Comparison of ENCODE assay signal across 1 cellular context in genomic region chr2:42795871-42796301, GRCh38.
A peak's percentile ranks its signal among the peaks of the same experiment; 100 is the strongest.
TF ChIP-seq lines count a peak whose summit lies in the region.

No MANE protein-coding gene starts in this region.

TF ChIP-seq in GM12878, 131 proteins besides CTCF, POLR2A, EP300 and RAD21 (continued from another document):
- TF ChIP-seq E2F8 (IDR thresholded peaks at IDR 0.05; ENCODE audit: low read depth, partially characterized antibody) (no peak), SKIL (IDR thresholded peaks at IDR 0.05; ENCODE audit: low read depth, poor library complexity, severe bottlenecking) (peak; percentile 71), KDM1A (IDR thresholded peaks at IDR 0.05; ENCODE audit: borderline replicate concordance) (no peak), PBX3 (IDR thresholded peaks at IDR 0.05; ENCODE audit: insufficient replicate concordance, low read depth, low read length) (no peak), HDAC2 (IDR thresholded peaks at IDR 0.05) (0 out of 2 replicates have a peak, but pooled peaks have one; percentile 18), MAX (IDR thresholded peaks at IDR 0.05; ENCODE audit: low read depth, low read length) (no peak), EZH2 (IDR thresholded peaks at IDR 0.05; ENCODE audit: borderline replicate concordance, control insufficient read depth, low read depth, low read length) (no peak)
